Comparison of ENCODE assay signal across 2 cellular contexts in the genomic region with DNA sequence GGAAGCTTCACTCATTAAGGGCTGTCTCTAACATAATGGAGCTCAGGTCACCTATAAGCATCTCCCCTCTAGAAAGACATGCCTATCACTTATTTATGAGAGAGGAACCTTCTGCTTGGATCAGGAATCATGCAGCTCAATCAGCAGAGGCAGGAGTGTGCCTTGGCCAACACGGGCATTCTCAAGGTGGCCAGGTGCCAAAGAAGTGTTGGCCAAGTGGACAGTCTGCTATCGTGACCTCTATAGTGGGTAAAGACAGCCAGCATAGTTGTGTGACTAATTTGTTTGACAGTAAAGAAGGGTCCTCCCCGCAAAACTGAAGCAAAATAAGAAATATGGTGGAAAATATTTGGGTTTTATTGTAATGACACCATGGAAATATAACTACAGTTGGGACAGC.
TF ChIP-seq lines count a peak whose summit lies in the region.

No MANE protein-coding gene starts in this region.

TF ChIP-seq in liver, 16 proteins besides CTCF, POLR2A, EP300 and RAD21 (continued from another document):
- TF ChIP-seq RXRA (IDR thresholded peaks at IDR 0.05) = peak in 1 of 2 donors; percentile 38

TF ChIP-seq in HepG2, 621 proteins besides CTCF, POLR2A, EP300 and RAD21 (continued from another document):
- TF ChIP-seq, protein P1, sequence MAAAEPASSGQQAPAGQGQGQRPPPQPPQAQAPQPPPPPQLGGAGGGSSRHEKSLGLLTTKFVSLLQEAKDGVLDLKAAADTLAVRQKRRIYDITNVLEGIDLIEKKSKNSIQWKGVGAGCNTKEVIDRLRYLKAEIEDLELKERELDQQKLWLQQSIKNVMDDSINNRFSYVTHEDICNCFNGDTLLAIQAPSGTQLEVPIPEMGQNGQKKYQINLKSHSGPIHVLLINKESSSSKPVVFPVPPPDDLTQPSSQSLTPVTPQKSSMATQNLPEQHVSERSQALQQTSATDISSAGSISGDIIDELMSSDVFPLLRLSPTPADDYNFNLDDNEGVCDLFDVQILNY (CRISPR knock-in tag; conservative IDR thresholded peaks at IDR 0.05) = no peak
